9 cellular contexts compared by ENCODE assay signal in genomic region chr3:122795674-122795969, GRCh38. TPM values are rescaled to one million over a fixed set of nuclear protein-coding genes. Genes with fewer than 3 reads are reported as not detected.
A peak's percentile ranks its signal among the peaks of the same experiment; 100 is the strongest.
DNase-seq lines count a peak whose midpoint lies in the region; ATAC-seq, FAIRE-seq and TF ChIP-seq lines count a peak whose summit lies in the region.
"Had no signal": no experiment of that assay in that cellular context is flagged by ENCODE, and none has a peak within 500 bp of the region (broad histone marks: within the 10 kb centered on the region; RNA-seq: fewer than 3 reads in every experiment).

No MANE protein-coding gene starts in this region.

- no peak for TF ChIP-seq RAD21 in SK-N-SH (IDR thresholded peaks at IDR 0.05; ENCODE audit: low read length)

- H3K4me1 ChIP-seq in SK-N-SH (ENCODE audit: control insufficient read depth in 1 of 2, insufficient read depth in 2 of 2, low read depth in 1 of 2, low read length in 1 of 2) (peaks cover 0 to 11% of the 10 kb centered on the region in 2 experiments; a peak in 3 of 4 replicates), keratinocyte (ENCODE audit: control insufficient read depth, extremely low read depth, insufficient read depth, low read length) (peaks cover 46% of the 10 kb centered on the region), suprapubic skin (peaks cover 55% of the 10 kb centered on the region)

- TF ChIP-seq EP300 in SK-N-SH (IDR thresholded peaks at IDR 0.05; ENCODE audit: borderline replicate concordance in 1 of 2, low read depth in 1 of 2, low read length in 1 of 2) (no peak), suprapubic skin (IDR thresholded peaks at IDR 0.05) (no peak)

- H3K27me3 Mint-ChIP-seq in activated naive CD8-positive, alpha-beta T cell treated with anti-CD3 and anti-CD28 coated beads, Interleukin-2, amount 50 U/mL, for 24 hours = no peaks in the 10 kb centered on the region

- POLR2A ChIA-PET in SK-N-SH (lab: Yijun Ruan, JAX) = no interaction called here

- dilution Hi-C loops in keratinocyte (cut with MboI; ENCODE audit: extremely low pct_ligation_motif_present, low sequenced_read_pairs) = no loop called here

- no peaks in the 10 kb centered on the region for H3K27me3 ChIP-seq in SK-N-SH (ENCODE audit: insufficient read depth)
- no peaks in the 10 kb centered on the region for H3K27me3 ChIP-seq in keratinocyte (ENCODE audit: control insufficient read depth, extremely low read depth, insufficient read depth, low read length)
- H3K27me3 ChIP-seq in suprapubic skin = no peaks in the 10 kb centered on the region

- H3K4me2 ChIP-seq in SK-N-SH = peak overlapping the region; percentile 93
- H3K4me2 ChIP-seq in keratinocyte (ENCODE audit: control insufficient read depth, extremely low read depth, insufficient read depth, low read depth, low read length) = peak overlapping the region; percentile 89

- CTCF ChIA-PET in SK-N-SH (lab: Yijun Ruan, JAX) = interaction anchor here (1.2 kb wide), 1 partner anchor 147 kb away, joined by 4 read pairs; no protein-coding TSS in a partner anchor

- no peaks in the 10 kb centered on the region for H3K9me1 ChIP-seq in keratinocyte (ENCODE audit: control insufficient read depth, extremely low read depth, insufficient read depth, low read length)

- WGBS in SK-N-SH (ENCODE audit: low lambda C conversion rate) = 57% methylated on average over 10 of the region's 10 CpGs
- WGBS in suprapubic skin = 20% methylated on average over 10 of the region's 10 CpGs

- TF ChIP-seq CTCF in SK-N-SH (IDR thresholded peaks at IDR 0.05) (no peak), keratinocyte (optimal IDR thresholded peaks at IDR 0.05 in 1 of 3, IDR thresholded peaks at IDR 0.05 in 1 of 3, conservative IDR thresholded peaks at IDR 0.05 in 1 of 3; ENCODE audit: extremely low read depth in 1 of 3, insufficient read depth in 2 of 3, low read length in 3 of 3) (no peak), suprapubic skin (IDR thresholded peaks at IDR 0.05) (no peak)

- no peak for ATAC-seq in SK-N-SH treated with all-trans-retinoic acid at 6 μM for 48 hours
- ATAC-seq in activated naive CD8-positive, alpha-beta T cell treated with anti-CD3 and anti-CD28 coated beads, Interleukin-2, amount 50 U/mL, for 24 hours = no peak
- ATAC-seq in HG03159 (IDR thresholded peaks at IDR 0.05; ENCODE audit: unreplicated experiment) = no peak
- ATAC-seq in HG03520 (IDR thresholded peaks at IDR 0.05; ENCODE audit: unreplicated experiment) = no peak

- no peaks in the 10 kb centered on the region for H3K36me3 ChIP-seq in SK-N-SH (replicated peaks in 1 of 2; ENCODE audit: control insufficient read depth in 1 of 2, insufficient read depth in 2 of 2, low read length in 1 of 2)
- peaks cover 0 to 2% of the 10 kb centered on the region in 2 experiments for H3K36me3 ChIP-seq in keratinocyte (ENCODE audit: control insufficient read depth in 2 of 2, extremely low read depth in 1 of 2, insufficient read depth in 2 of 2, low read length in 2 of 2)
- H3K36me3 ChIP-seq in suprapubic skin = no peaks in the 10 kb centered on the region

- H3K9me3 ChIP-seq in SK-N-SH (no peaks in the 10 kb centered on the region), keratinocyte (ENCODE audit: control insufficient read depth, low read depth, low read length) (no peaks in the 10 kb centered on the region), suprapubic skin (no peaks in the 10 kb centered on the region)

- H2AFZ ChIP-seq in SK-N-SH (ENCODE audit: low read depth) (peak overlapping the region; percentile 99), keratinocyte (ENCODE audit: control insufficient read depth, low read length) (peak overlapping the region; percentile 9)

- peaks cover 46% of the 10 kb centered on the region for H3K79me2 ChIP-seq in SK-N-SH (ENCODE audit: insufficient read depth)
- peaks cover 17% of the 10 kb centered on the region for H3K79me2 ChIP-seq in keratinocyte (ENCODE audit: control insufficient read depth, insufficient read depth, low read length)

- H3K9ac ChIP-seq in SK-N-SH (peak overlapping the region; percentile 73), keratinocyte (ENCODE audit: control insufficient read depth, extremely low read depth, insufficient read depth, low read length) (peak overlapping the region; percentile 87)

- H3K4me3 Mint-ChIP-seq in activated naive CD8-positive, alpha-beta T cell treated with anti-CD3 and anti-CD28 coated beads, Interleukin-2, amount 50 U/mL, for 24 hours = peak overlapping the region; percentile 64

- no peaks in the 10 kb centered on the region for H3K9me2 ChIP-seq in SK-N-SH

- no peak for TF ChIP-seq POLR2A in suprapubic skin (IDR thresholded peaks at IDR 0.05)

- H3K27ac ChIP-seq in SK-N-SH (ENCODE audit: low read depth in 2 of 2, low read length in 1 of 2) (peak overlapping the region; percentile 89 to 92; a peak in 3 of 4 replicates), keratinocyte (ENCODE audit: control insufficient read depth, insufficient read depth, low read length) (peak overlapping the region; percentile 99), suprapubic skin (peak overlapping the region; percentile 97)

- peaks cover 22% of the 10 kb centered on the region for H3K4me1 Mint-ChIP-seq in activated naive CD8-positive, alpha-beta T cell treated with anti-CD3 and anti-CD28 coated beads, Interleukin-2, amount 50 U/mL, for 24 hours

- no peaks in the 10 kb centered on the region for H3K36me3 Mint-ChIP-seq in activated naive CD8-positive, alpha-beta T cell treated with anti-CD3 and anti-CD28 coated beads, Interleukin-2, amount 50 U/mL, for 24 hours (ENCODE audit: low read depth)

- H3K9me3 Mint-ChIP-seq in activated naive CD8-positive, alpha-beta T cell treated with anti-CD3 and anti-CD28 coated beads, Interleukin-2, amount 50 U/mL, for 24 hours = no peaks in the 10 kb centered on the region

- DNase-seq in SK-N-SH (no peak), keratinocyte (ENCODE audit: low read depth, low spot score) (no peak), suprapubic skin (ENCODE audit: low spot score in 2 of 2) (no peak), iPS-NIHi11 (ENCODE audit: low spot score) (no peak)
- no peak for DNase-seq in activated naive CD8-positive, alpha-beta T cell treated with anti-CD3 and anti-CD28 coated beads, Interleukin-2, amount 50 U/mL, for 24 hours

- H4K20me1 ChIP-seq in SK-N-SH (ENCODE audit: insufficient read depth) (no peaks in the 10 kb centered on the region), keratinocyte (ENCODE audit: control insufficient read depth, extremely low read depth, insufficient read depth, low read length) (no peaks in the 10 kb centered on the region)

- H3K4me3 ChIP-seq in SK-N-SH (ENCODE audit: low read depth in 2 of 2, low read length in 1 of 2) = peak overlapping the region; percentile 89 to 97
- H3K4me3 ChIP-seq in keratinocyte (ENCODE audit: control insufficient read depth in 2 of 3, extremely low read depth in 1 of 3, insufficient read depth in 2 of 3, low read depth in 1 of 3, low read length in 3 of 3) = peak overlapping the region; percentile 66 to 85 (median 76)
- peak overlapping the region; percentile 90 for H3K4me3 ChIP-seq in suprapubic skin

- H3K27ac Mint-ChIP-seq in activated naive CD8-positive, alpha-beta T cell treated with anti-CD3 and anti-CD28 coated beads, Interleukin-2, amount 50 U/mL, for 24 hours = no peak overlapping the region

- FAIRE-seq in keratinocyte (lab: Jason Lieb, UNC) = no peak
- FAIRE-seq: A204.1 had no signal

- H3F3A ChIP-seq in SK-N-SH (replicated peaks; ENCODE audit: insufficient read depth) = peaks cover 8% of the 10 kb centered on the region

TF ChIP-seq in SK-N-SH, 30 proteins besides CTCF, POLR2A, EP300 and RAD21 (continues in another document):
- TF ChIP-seq RFX5 (IDR thresholded peaks at IDR 0.05; ENCODE audit: low read length) (no peak), TCF12 (IDR thresholded peaks at IDR 0.05) (no peak)

TF ChIP-seq in SK-N-SH treated with all-trans-retinoic acid at 6 μM for 48 hours, 23 proteins besides CTCF, POLR2A, EP300 and RAD21:
- TF ChIP-seq SNAI2 (CRISPR knock-in tag; IDR thresholded peaks at IDR 0.05) (no peak), CSRNP3 (CRISPR knock-in tag; IDR thresholded peaks at IDR 0.05) (no peak)

RNA-seq across cellular contexts. Expression of gene SLC49A4, which starts 0.8 kb away (rescaled TPM):
- polyA plus RNA-seq in SK-N-SH (2012; rRNA removed) = 6.4 and 9.1 TPM in 2 replicates
- polyA plus RNA-seq in SK-N-SH (2012; cell fraction: cytosol; rRNA removed) = 8.4 and 10.1 TPM in 2 replicates
- 3.3 and 5.2 TPM in 2 replicates for polyA plus RNA-seq in SK-N-SH (2012; cell fraction: nucleus; rRNA removed)
- 16.2 to 19.1 TPM (median 18.2 TPM) in 3 replicates for polyA plus RNA-seq in keratinocyte
- polyA plus RNA-seq in keratinocyte (2011; ENCODE audit: low read depth) = 9.5 TPM
- 9.0 and 14.1 TPM in 2 replicates for polyA plus RNA-seq in keratinocyte (2011; cell fraction: cytosol; rRNA removed)
- polyA plus RNA-seq in keratinocyte (2011; cell fraction: nucleus; rRNA removed) = 19.9 and 28.4 TPM in 2 replicates
- 12.7 and 19.0 TPM in 2 replicates for polyA plus RNA-seq in keratinocyte (2012; ENCODE audit: low replicate concordance)
- 14.8 to 24.9 TPM (median 20.4 TPM) in 3 replicates for polyA minus RNA-seq in keratinocyte
- 22.3 TPM for polyA minus RNA-seq in keratinocyte (2011; cell fraction: cytosol; rRNA and poly(A)+ RNA removed)
- 31.8 and 54.2 TPM in 2 replicates for polyA minus RNA-seq in keratinocyte (2011; cell fraction: nucleus; rRNA and poly(A)+ RNA removed)
- total RNA-seq in suprapubic skin = 10 to 100 TPM; 20.9 to 34.0 (median 32.1) TPM

RNA-seq across cellular contexts. Expression of gene HSPBAP1, which starts 2.0 kb away (rescaled TPM):
- polyA plus RNA-seq in SK-N-SH (2012; rRNA removed) (5.1 and 6.7 TPM in 2 replicates), keratinocyte (4.8 to 9.5 TPM (median 6.6 TPM) in 3 replicates)
- polyA plus RNA-seq in SK-N-SH (2012; cell fraction: cytosol; rRNA removed) = 4.5 and 4.8 TPM in 2 replicates
- 11.3 and 19.3 TPM in 2 replicates for polyA plus RNA-seq in SK-N-SH (2012; cell fraction: nucleus; rRNA removed)
- polyA plus RNA-seq in keratinocyte (2011; ENCODE audit: low read depth) = 26.7 TPM
- 2.8 and 5.1 TPM in 2 replicates for polyA plus RNA-seq in keratinocyte (2011; cell fraction: cytosol; rRNA removed)
- 14.1 and 14.6 TPM in 2 replicates for polyA plus RNA-seq in keratinocyte (2011; cell fraction: nucleus; rRNA removed)
- 3.2 and 17.1 TPM in 2 replicates for polyA plus RNA-seq in keratinocyte (2012; ENCODE audit: low replicate concordance)
- 0.75 to 8.0 TPM (median 4.4 TPM) in 3 replicates for polyA minus RNA-seq in keratinocyte
- 2.5 TPM for polyA minus RNA-seq in keratinocyte (2011; cell fraction: cytosol; rRNA and poly(A)+ RNA removed)
- polyA minus RNA-seq in keratinocyte (2011; cell fraction: nucleus; rRNA and poly(A)+ RNA removed) = 4.9 and 9.5 TPM in 2 replicates
- 10 to 100 TPM in 3 of 4 donors, 1 to 10 TPM in 1; 8.8 to 32.8 (median 15.7) TPM for total RNA-seq in suprapubic skin
